In the genomic region with DNA sequence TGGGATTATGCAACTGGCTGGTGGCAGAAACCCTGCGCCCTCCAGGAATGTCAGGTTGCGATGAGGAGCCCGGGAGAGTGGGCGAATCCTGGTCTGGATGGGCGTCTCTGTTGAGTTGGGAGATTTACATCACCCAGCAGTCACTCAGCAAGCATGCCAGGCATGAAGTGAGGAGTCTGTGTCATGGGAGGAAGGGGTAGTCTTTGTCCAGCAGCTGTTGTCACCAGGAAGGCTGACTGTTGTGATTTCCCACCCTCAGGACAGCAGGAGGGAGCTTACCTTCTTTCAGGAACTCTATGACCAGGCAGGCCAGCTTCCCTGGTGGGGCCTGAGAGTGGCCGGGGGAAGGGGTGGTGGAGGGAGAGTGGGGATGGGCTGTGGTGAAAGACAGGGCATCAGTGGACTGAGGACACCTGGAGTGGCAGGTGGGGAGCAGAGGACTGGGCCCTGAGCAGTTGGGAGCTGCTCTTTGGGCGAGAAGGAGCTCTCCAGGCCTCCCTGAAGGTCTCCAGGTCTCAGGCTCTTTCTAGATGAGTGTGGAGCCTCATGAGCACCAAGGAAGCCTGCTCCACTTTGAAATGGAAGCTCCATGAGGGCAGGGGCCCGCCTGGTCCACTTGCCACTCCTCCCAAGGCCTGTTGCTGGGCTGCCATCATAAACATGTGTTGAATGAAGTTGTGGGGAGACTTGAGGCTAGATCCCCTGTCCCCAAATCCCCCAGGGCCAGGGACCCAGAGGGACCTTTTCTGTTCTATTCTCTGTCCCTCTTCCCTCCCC, we compare ENCODE assay signal across 26 cellular contexts. TPM values are rescaled to one million over a fixed set of nuclear protein-coding genes. Genes with fewer than 3 reads are reported as not detected.
DNase-seq lines count a peak whose midpoint lies in the region; ATAC-seq, FAIRE-seq and TF ChIP-seq lines count a peak whose summit lies in the region.
"Had no signal": no experiment of that assay in that cellular context is flagged by ENCODE, and none has a peak within 500 bp of the region (broad histone marks: within the 10 kb centered on the region; RNA-seq: fewer than 3 reads in every experiment).

No MANE protein-coding gene starts in this region.

- H3K36me3 ChIP-seq in kidney (ENCODE audit: control insufficient read depth in 1 of 2, insufficient read depth in 2 of 2, low read length in 2 of 2) (no peaks in the 10 kb centered on the region), spleen (no peaks in the 10 kb centered on the region)
- H3K36me3 ChIP-seq: brain microvascular endothelial cell, ovary, right lobe of liver had no signal

- no peak for ATAC-seq in GM21528 (IDR thresholded peaks at IDR 0.05; ENCODE audit: low FRiP score, unreplicated experiment)
- ATAC-seq: activated naive CD8-positive, alpha-beta T cell treated with anti-CD3 and anti-CD28 coated beads, Interleukin-2, amount 50 U/mL, for 24 hours; naive thymus-derived CD8-positive, alpha-beta T cell; PC-3; right lobe of liver had no signal

- BruUV-seq in MCF 10A (replicated peaks; lab: Mats Ljungman, UMichigan) = no TSS peak

- no peak overlapping the region for H3K4me3 Mint-ChIP-seq in activated CD4-positive, alpha-beta memory T cell treated with anti-CD3 and anti-CD28 coated beads, Interleukin-2, amount 10 ng/mL, durations not matched to agents 7 days and 5 days
- no peak overlapping the region for H3K4me3 Mint-ChIP-seq in activated CD4-positive, alpha-beta memory T cell treated with anti-CD3 and anti-CD28 coated beads for 36 hours
- H3K4me3 Mint-ChIP-seq in MCF 10A (ENCODE audit: unreplicated experiment) = no peak overlapping the region
- H3K4me3 Mint-ChIP-seq in activated T-cell treated with anti-CD3 and anti-CD28 coated beads, Interleukin-2, amount 50 U/mL, for 24 hours = no peak overlapping the region
- H3K4me3 Mint-ChIP-seq: activated naive CD8-positive, alpha-beta T cell treated with anti-CD3 and anti-CD28 coated beads, Interleukin-2, amount 50 U/mL, for 24 hours; dendritic cell treated with granulocyte-macrophage colony-stimulating factor and Interleukin-4, amounts not matched to agents 40 ng/mL and 50 ng/mL, for 4 days; memory B cell; naive thymus-derived CD8-positive, alpha-beta T cell had no signal

- peaks cover 2% of the 10 kb centered on the region for H3K4me1 Mint-ChIP-seq in activated CD4-positive, alpha-beta memory T cell treated with anti-CD3 and anti-CD28 coated beads, Interleukin-2, amount 10 ng/mL, durations not matched to agents 7 days and 5 days
- H3K4me1 Mint-ChIP-seq in activated CD4-positive, alpha-beta memory T cell treated with anti-CD3 and anti-CD28 coated beads for 36 hours (ENCODE audit: low read depth) = no peaks in the 10 kb centered on the region
- H3K4me1 Mint-ChIP-seq in MCF 10A (ENCODE audit: insufficient read depth, unreplicated experiment) = peaks cover 33% of the 10 kb centered on the region
- H3K4me1 Mint-ChIP-seq in activated T-cell treated with anti-CD3 and anti-CD28 coated beads, Interleukin-2, amount 50 U/mL, for 24 hours (ENCODE audit: low read depth) = peaks cover 1% of the 10 kb centered on the region
- H3K4me1 Mint-ChIP-seq: activated naive CD8-positive, alpha-beta T cell treated with anti-CD3 and anti-CD28 coated beads, Interleukin-2, amount 50 U/mL, for 24 hours had no signal

- H3K9ac ChIP-seq in kidney (ENCODE audit: low read length in 2 of 2) = no peak overlapping the region

- H3K27me3 Mint-ChIP-seq in activated CD4-positive, alpha-beta memory T cell treated with anti-CD3 and anti-CD28 coated beads, Interleukin-2, amount 10 ng/mL, durations not matched to agents 7 days and 5 days = peaks cover 22% of the 10 kb centered on the region
- H3K27me3 Mint-ChIP-seq in activated CD4-positive, alpha-beta memory T cell treated with anti-CD3 and anti-CD28 coated beads for 36 hours = peaks cover 24% of the 10 kb centered on the region
- H3K27me3 Mint-ChIP-seq in MCF 10A (ENCODE audit: insufficient read depth, unreplicated experiment) = no peaks in the 10 kb centered on the region
- H3K27me3 Mint-ChIP-seq in activated T-cell treated with anti-CD3 and anti-CD28 coated beads, Interleukin-2, amount 50 U/mL, for 24 hours = peaks cover 28% of the 10 kb centered on the region

- H3K27ac ChIP-seq in kidney (ENCODE audit: low read depth in 2 of 2, low read length in 2 of 2) = no peak overlapping the region
- no peak overlapping the region for H3K27ac ChIP-seq in spleen
- H3K27ac ChIP-seq: brain microvascular endothelial cell, C4-2B, hepatocyte, ovary, right lobe of liver, SK-N-MC, testis had no signal

- CTCF ChIA-PET in activated CD4-positive, alpha-beta memory T cell treated with anti-CD3 and anti-CD28 coated beads, Interleukin-2, amount 10 ng/mL, durations not matched to agents 7 days and 5 days (lab: Charles Lee) = interaction anchor here (1.9 kb wide), 1 partner anchor 8 kb away, joined by 8 read pairs; no protein-coding TSS in a partner anchor
- CTCF ChIA-PET in activated CD4-positive, alpha-beta memory T cell treated with anti-CD3 and anti-CD28 coated beads for 36 hours (lab: Charles Lee) = interaction anchor here (3.8 kb wide), 1 partner anchor 8 kb away, joined by 16 read pairs; no protein-coding TSS in a partner anchor
- CTCF ChIA-PET in MCF 10A (lab: Yijun Ruan, JAX) = interaction anchor here (0.5 to 22.1 kb wide), 14 partner anchors 8 to 524 kb away, joined by 3 to 474 read pairs (median 7); partner anchors contain the start of gene PKP1

- H3K36me3 Mint-ChIP-seq in activated CD4-positive, alpha-beta memory T cell treated with anti-CD3 and anti-CD28 coated beads, Interleukin-2, amount 10 ng/mL, durations not matched to agents 7 days and 5 days (ENCODE audit: low read depth) = no peaks in the 10 kb centered on the region
- H3K36me3 Mint-ChIP-seq in activated CD4-positive, alpha-beta memory T cell treated with anti-CD3 and anti-CD28 coated beads for 36 hours = no peaks in the 10 kb centered on the region
- no peaks in the 10 kb centered on the region for H3K36me3 Mint-ChIP-seq in MCF 10A (ENCODE audit: insufficient read depth, unreplicated experiment)
- H3K36me3 Mint-ChIP-seq in activated T-cell treated with anti-CD3 and anti-CD28 coated beads, Interleukin-2, amount 50 U/mL, for 24 hours (ENCODE audit: low read depth) = no peaks in the 10 kb centered on the region
- H3K36me3 Mint-ChIP-seq: memory B cell; naive thymus-derived CD8-positive, alpha-beta T cell had no signal

- no peak for FAIRE-seq in kidney (lab: Jason Lieb, UNC)
- FAIRE-seq: A204.1 had no signal

- H3K4me3 ChIP-seq in kidney (ENCODE audit: low read length in 2 of 2) (no peak overlapping the region), spleen (no peak overlapping the region)
- H3K4me3 ChIP-seq: hepatocyte, ovary, right lobe of liver, SK-N-MC, testis had no signal

- no peaks in the 10 kb centered on the region for H3K9me3 Mint-ChIP-seq in activated CD4-positive, alpha-beta memory T cell treated with anti-CD3 and anti-CD28 coated beads, Interleukin-2, amount 10 ng/mL, durations not matched to agents 7 days and 5 days
- no peaks in the 10 kb centered on the region for H3K9me3 Mint-ChIP-seq in activated CD4-positive, alpha-beta memory T cell treated with anti-CD3 and anti-CD28 coated beads for 36 hours
- H3K9me3 Mint-ChIP-seq in MCF 10A (ENCODE audit: unreplicated experiment) = no peaks in the 10 kb centered on the region
- H3K9me3 Mint-ChIP-seq in activated T-cell treated with anti-CD3 and anti-CD28 coated beads, Interleukin-2, amount 50 U/mL, for 24 hours = no peaks in the 10 kb centered on the region
- H3K9me3 Mint-ChIP-seq: activated naive CD8-positive, alpha-beta T cell treated with anti-CD3 and anti-CD28 coated beads, Interleukin-2, amount 50 U/mL, for 24 hours; dendritic cell treated with granulocyte-macrophage colony-stimulating factor and Interleukin-4, amounts not matched to agents 40 ng/mL and 50 ng/mL, for 4 days; naive thymus-derived CD8-positive, alpha-beta T cell had no signal

- H3K27me3 ChIP-seq in spleen (replicated peaks in 1 of 7) = peaks cover 0 to 50% (median 19%) of the 10 kb centered on the region in 7 donors
- H3K27me3 ChIP-seq: brain microvascular endothelial cell, ovary, right lobe of liver, testis had no signal

- no peak for TF ChIP-seq POLR2A in spleen (IDR thresholded peaks at IDR 0.05)

- POLR2A ChIA-PET in activated CD4-positive, alpha-beta memory T cell treated with anti-CD3 and anti-CD28 coated beads, Interleukin-2, amount 10 ng/mL, durations not matched to agents 7 days and 5 days (lab: Charles Lee) = no interaction called here
- POLR2A ChIA-PET in activated CD4-positive, alpha-beta memory T cell treated with anti-CD3 and anti-CD28 coated beads for 36 hours (lab: Charles Lee) = no interaction called here
- POLR2A ChIA-PET in MCF 10A (lab: Yijun Ruan, JAX) = interaction anchor here (1.0 to 46.7 kb wide), 8 partner anchors 8 to 174 kb away, joined by 3 to 3819 read pairs (median 10); partner anchors contain the start of gene PKP1

- H3K9me3 ChIP-seq in kidney (ENCODE audit: control insufficient read depth in 1 of 2, low read length in 2 of 2) (no peaks in the 10 kb centered on the region), spleen (no peaks in the 10 kb centered on the region)
- H3K9me3 ChIP-seq: ovary, right lobe of liver, testis had no signal

- H3K4me1 ChIP-seq in kidney (ENCODE audit: control insufficient read depth in 1 of 2, insufficient read depth in 1 of 2, low read depth in 1 of 2, low read length in 2 of 2) (no peaks in the 10 kb centered on the region), spleen (peaks cover 0 to 13% (median 0%) of the 10 kb centered on the region in 6 donors)

- 69 to 91% (median 85%) methylated on average over 7 to 8 of the region's 8 CpGs for WGBS in spleen, 5 donors

- intact Hi-C loops in activated CD4-positive, alpha-beta memory T cell treated with anti-CD3 and anti-CD28 coated beads for 36 hours (cut with micrococcal nuclease) = no loop called here
- intact Hi-C loops in MCF 10A (cut with micrococcal nuclease) = loop anchor here (2.0 kb wide), 1 partner anchor 13 kb away; no protein-coding TSS in a partner anchor
- intact Hi-C loops in kidney (cut with DNase I) = no loop called here
- intact Hi-C loops in spleen (cut with DNase I; ENCODE audit: low total_unique reads) = no loop called here

- H3K27ac Mint-ChIP-seq in activated CD4-positive, alpha-beta memory T cell treated with anti-CD3 and anti-CD28 coated beads, Interleukin-2, amount 10 ng/mL, durations not matched to agents 7 days and 5 days = no peak overlapping the region
- no peak overlapping the region for H3K27ac Mint-ChIP-seq in activated CD4-positive, alpha-beta memory T cell treated with anti-CD3 and anti-CD28 coated beads for 36 hours
- peak overlapping the region; percentile 84 for H3K27ac Mint-ChIP-seq in MCF 10A (ENCODE audit: low read depth, unreplicated experiment)
- H3K27ac Mint-ChIP-seq in activated T-cell treated with anti-CD3 and anti-CD28 coated beads, Interleukin-2, amount 50 U/mL, for 24 hours = no peak overlapping the region
- H3K27ac Mint-ChIP-seq: activated naive CD8-positive, alpha-beta T cell treated with anti-CD3 and anti-CD28 coated beads, Interleukin-2, amount 50 U/mL, for 24 hours; dendritic cell treated with granulocyte-macrophage colony-stimulating factor and Interleukin-4, amounts not matched to agents 40 ng/mL and 50 ng/mL, for 4 days; memory B cell had no signal

- no peak for TF ChIP-seq CTCF in MCF 10A (IDR thresholded peaks at IDR 0.05; ENCODE audit: unreplicated experiment)
- no peak for TF ChIP-seq CTCF in kidney (IDR thresholded peaks at IDR 0.05; ENCODE audit: borderline replicate concordance, extremely low read depth, insufficient read depth)
- TF ChIP-seq CTCF in spleen (IDR thresholded peaks at IDR 0.05 in 8 of 11, conservative IDR thresholded peaks at IDR 0.05 in 3 of 11) = no peak

- DNase-seq in activated CD4-positive, alpha-beta memory T cell treated with anti-CD3 and anti-CD28 coated beads, Interleukin-2, amount 10 ng/mL, durations not matched to agents 7 days and 5 days = peak; percentile 11
- no peak for DNase-seq in activated CD4-positive, alpha-beta memory T cell treated with anti-CD3 and anti-CD28 coated beads for 36 hours
- DNase-seq in MCF 10A (ENCODE audit: unreplicated experiment) = no peak
- peak; percentile 52 for DNase-seq in kidney
- DNase-seq in spleen = peak; percentile 53
- DNase-seq in activated T-cell treated with anti-CD3 and anti-CD28 coated beads, Interleukin-2, amount 50 U/mL, for 24 hours = no peak
- no peak for DNase-seq in RPMI8226
- DNase-seq: activated CD4-positive, CD25-positive, alpha-beta regulatory T cell treated with anti-CD3 and anti-CD28 coated beads, Interleukin-2, amount 50 U/mL, for 72 hours; activated naive CD8-positive, alpha-beta T cell treated with anti-CD3 and anti-CD28 coated beads, Interleukin-2, amount 50 U/mL, for 24 hours; brain microvascular endothelial cell; naive thymus-derived CD8-positive, alpha-beta T cell; NCI-H2227 treated with DMSO at 0.1 percent for 48 hours; NCI-H82; ovary; PC-3; right lobe of liver; testis had no signal

RNA-seq across cellular contexts. Expression of gene PKP1, which starts 21.3 kb away (rescaled TPM):
- not detected for total RNA-seq in activated CD4-positive, alpha-beta memory T cell treated with anti-CD3 and anti-CD28 coated beads, Interleukin-2, amount 10 ng/mL, durations not matched to agents 7 days and 5 days
- not detected for total RNA-seq in activated CD4-positive, alpha-beta memory T cell treated with anti-CD3 and anti-CD28 coated beads for 36 hours
- total RNA-seq in MCF 10A (2022) (0.30 and 0.32 TPM in 2 replicates), kidney (0.63 TPM), spleen (not detected)
- polyA plus RNA-seq in kidney (ENCODE audit: insufficient read depth, low read depth, low replicate concordance) (0.47 TPM), spleen (under 1 TPM; 0.04 to 0.10 (median 0.06) TPM)
- total RNA-seq: fibroblast of villous mesenchyme; G401; naive thymus-derived CD8-positive, alpha-beta T cell; right lobe of liver had no signal
- polyA plus RNA-seq: naive thymus-derived CD8-positive, alpha-beta T cell had no signal

Comparison
In these comparisons a context has a peak if more than half of its experiments do, and no peak if none do; other contexts are left out.
1. DNase-seq: peak in activated CD4-positive, alpha-beta memory T cell treated with anti-CD3 and anti-CD28 coated beads, Interleukin-2, amount 10 ng/mL, durations not matched to agents 7 days and 5 days (single experiment), kidney (single experiment) and spleen (single experiment); none in activated CD4-positive, alpha-beta memory T cell treated with anti-CD3 and anti-CD28 coated beads for 36 hours (single experiment), MCF 10A (single experiment), activated T-cell treated with anti-CD3 and anti-CD28 coated beads, Interleukin-2, amount 50 U/mL, for 24 hours (single experiment) and RPMI8226 (single experiment).